ENCODE assay signal across 8 cellular contexts in genomic region chr2:85615413-85615728, GRCh38. TPM values are rescaled to one million over a fixed set of nuclear protein-coding genes. Genes with fewer than 3 reads are reported as not detected.
DNase-seq lines count a peak whose midpoint lies in the region; ATAC-seq and TF ChIP-seq lines count a peak whose summit lies in the region.

No MANE protein-coding gene starts in this region.

- H4K8ac ChIP-seq in neuronal stem cell (ENCODE audit: low read depth, low read length) = no peak overlapping the region

- H3K23ac ChIP-seq in neuronal stem cell (ENCODE audit: low read depth, low read length, poor library complexity) = no peak overlapping the region

- H3K4me3 Mint-ChIP-seq in brain = peak overlapping the region; percentile 37 to 97 (median 95)

- peaks cover 7% of the 10 kb centered on the region for H3K27me3 Mint-ChIP-seq in brain

- H4K91ac ChIP-seq in neuronal stem cell (ENCODE audit: low read depth, low read length, poor library complexity) = no peak overlapping the region

- no peak for TF ChIP-seq CTCF in C4-2B (conservative IDR thresholded peaks at IDR 0.05)
- TF ChIP-seq CTCF in brain (conservative IDR thresholded peaks at IDR 0.05) = no peak
- TF ChIP-seq CTCF in mucosa of descending colon (IDR thresholded peaks at IDR 0.05) = no peak

- H3K9me3 Mint-ChIP-seq in brain = no peaks in the 10 kb centered on the region

- H2BK15ac ChIP-seq in neuronal stem cell (ENCODE audit: low read length) = no peak overlapping the region

- no peak overlapping the region for H3K9ac ChIP-seq in neuronal stem cell (ENCODE audit: low read depth, low read length, poor library complexity)

- H3K4me3 ChIP-seq in Jurkat, Clone E6-1 (ENCODE audit: low read length) = peak overlapping the region; percentile 77
- H3K4me3 ChIP-seq in neuronal stem cell (ENCODE audit: low read length in 2 of 2) = no peak overlapping the region
- H3K4me3 ChIP-seq in mucosa of descending colon = no peak overlapping the region

- no CpG with 5 or more reads among the region's 17 CpGs for WGBS in neuronal stem cell (ENCODE audit: extremely low coverage in 2 of 2, insufficient read length in 2 of 2, insufficient replicate concordance in 1 of 2), 2 donors

- intact Hi-C loops in mucosa of descending colon (cut with DNase I, micrococcal nuclease) = no loop called here

- no peak overlapping the region for H3K4ac ChIP-seq in neuronal stem cell (ENCODE audit: low read length)

- no peaks in the 10 kb centered on the region for H3K27me3 ChIP-seq in neuronal stem cell (ENCODE audit: control insufficient read depth in 3 of 3, insufficient read depth in 3 of 3, low read depth in 1 of 3, low read length in 3 of 3)

- no peak overlapping the region for H3K4me2 ChIP-seq in neuronal stem cell (ENCODE audit: insufficient read depth, low read length, poor library complexity, severe bottlenecking)

- H3K36me3 ChIP-seq in neuronal stem cell (replicated peaks in 1 of 2; ENCODE audit: control insufficient read depth in 2 of 2, insufficient read depth in 2 of 2, low read length in 2 of 2) (peaks cover 1 to 30% of the 10 kb centered on the region in 2 donors), mucosa of descending colon (ENCODE audit: low read depth) (no peaks in the 10 kb centered on the region)

- no peak overlapping the region for H2BK5ac ChIP-seq in neuronal stem cell (ENCODE audit: low read length)

- H3K4me1 ChIP-seq in neuronal stem cell (ENCODE audit: control insufficient read depth in 2 of 2, insufficient read depth in 1 of 2, low read depth in 1 of 2, low read length in 2 of 2) = peaks cover 9 to 10% of the 10 kb centered on the region in 2 donors
- H3K4me1 ChIP-seq in mucosa of descending colon (ENCODE audit: low read depth) = peaks cover 33% of the 10 kb centered on the region

- H3K36me3 Mint-ChIP-seq in brain = peaks cover 13% of the 10 kb centered on the region

- no peak overlapping the region for H2BK120ac ChIP-seq in neuronal stem cell (ENCODE audit: low read depth, low read length)

- DNase-seq in Jurkat, Clone E6-1 (ENCODE audit: low read depth, low spot score) = no peak
- no peak for DNase-seq in neuronal stem cell (ENCODE audit: low spot score)
- no peak for DNase-seq in AG08395 (ENCODE audit: low spot score)
- no peak for DNase-seq in mucosa of descending colon
- no peak for DNase-seq in kidney glomerular epithelial cell (lab: John Stamatoyannopoulos, UW)
- no peak for DNase-seq in RPMI8226

- H2AK5ac ChIP-seq in neuronal stem cell (ENCODE audit: low read depth, low read length) = no peak overlapping the region

- H2AFZ ChIP-seq in neuronal stem cell (ENCODE audit: low read length) = peak overlapping the region; percentile 93

- peaks cover 11% of the 10 kb centered on the region for H3K79me1 ChIP-seq in neuronal stem cell (ENCODE audit: low read depth, low read length)

- no peak for ATAC-seq in mucosa of descending colon

- peaks cover 48% of the 10 kb centered on the region for H3K4me1 Mint-ChIP-seq in brain

- H3K27ac Mint-ChIP-seq in brain = peak overlapping the region in 3 of 5 experiments; percentile 82 to 96 (median 96)

- H3K27ac ChIP-seq in C4-2B (peak overlapping the region; percentile 87), neuronal stem cell (replicated peaks; ENCODE audit: low read length) (no peak overlapping the region)

- H3K18ac ChIP-seq in neuronal stem cell (ENCODE audit: low read length) = no peak overlapping the region

- no peak overlapping the region for H3K14ac ChIP-seq in neuronal stem cell (ENCODE audit: low read length)

- no peak overlapping the region for H2BK12ac ChIP-seq in neuronal stem cell (ENCODE audit: low read length)

- H3K9me3 ChIP-seq in neuronal stem cell (replicated peaks in 1 of 2; ENCODE audit: control insufficient read depth in 2 of 2, insufficient read depth in 1 of 2, low read depth in 1 of 2, low read length in 2 of 2) (no peaks in the 10 kb centered on the region), mucosa of descending colon (no peaks in the 10 kb centered on the region)

RNA-seq across cellular contexts. Expression of gene USP39, which starts 0.6 kb away (rescaled TPM):
- 119 TPM for polyA plus RNA-seq in Jurkat, Clone E6-1 (2012; ENCODE audit: insufficient read depth, insufficient read length)
- polyA plus RNA-seq in brain (ENCODE audit: insufficient read depth, low read depth, low replicate concordance) = 79.3 TPM
- polyA plus RNA-seq in neuronal stem cell (2013, experiment 1 of 2) = 79.3 TPM
- polyA plus RNA-seq in neuronal stem cell (2013, experiment 2 of 2) = 80.1 TPM
- total RNA-seq in mucosa of descending colon = 10 to 100 TPM; 33.5 to 46.4 (median 35.6) TPM

RNA-seq across cellular contexts. Expression of gene C2orf68, which starts 3.5 kb away (rescaled TPM):
- polyA plus RNA-seq in Jurkat, Clone E6-1 (2012; ENCODE audit: insufficient read depth, insufficient read length) = 51.4 TPM
- 26.4 TPM for polyA plus RNA-seq in brain (ENCODE audit: insufficient read depth, low read depth, low replicate concordance)
- 71.6 TPM for polyA plus RNA-seq in neuronal stem cell (2013, experiment 1 of 2)
- polyA plus RNA-seq in neuronal stem cell (2013, experiment 2 of 2) = 77.7 TPM
- total RNA-seq in mucosa of descending colon = 10 to 100 TPM; 36.4 to 45.5 (median 36.7) TPM

RNA-seq across cellular contexts. Expression of gene TMEM150A, which starts 12.9 kb away (rescaled TPM):
- 4.4 TPM for polyA plus RNA-seq in Jurkat, Clone E6-1 (2012; ENCODE audit: insufficient read depth, insufficient read length)
- 5.6 TPM for polyA plus RNA-seq in brain (ENCODE audit: insufficient read depth, low read depth, low replicate concordance)
- polyA plus RNA-seq in neuronal stem cell (2013, experiment 1 of 2) = 12.2 TPM
- polyA plus RNA-seq in neuronal stem cell (2013, experiment 2 of 2) = 12.6 TPM
- total RNA-seq in mucosa of descending colon = 10 to 100 TPM in 1 of 3 donors, 1 to 10 TPM in 2; 9.4 to 20.9 (median 10.0) TPM

RNA-seq across cellular contexts. Expression of gene RNF181, which starts 19.8 kb away (rescaled TPM):
- polyA plus RNA-seq in Jurkat, Clone E6-1 (2012; ENCODE audit: insufficient read depth, insufficient read length) = 251 TPM
- 145 TPM for polyA plus RNA-seq in brain (ENCODE audit: insufficient read depth, low read depth, low replicate concordance)
- polyA plus RNA-seq in neuronal stem cell (2013, experiment 1 of 2) = 139 TPM
- 136 TPM for polyA plus RNA-seq in neuronal stem cell (2013, experiment 2 of 2)
- 10 to 100 TPM; 73.7 to 89.5 (median 80.8) TPM for total RNA-seq in mucosa of descending colon

RNA-seq across cellular contexts. Expression of gene VAMP5, which starts 31.1 kb away (rescaled TPM):
- 86.9 TPM for polyA plus RNA-seq in Jurkat, Clone E6-1 (2012; ENCODE audit: insufficient read depth, insufficient read length)
- 37.0 TPM for polyA plus RNA-seq in brain (ENCODE audit: insufficient read depth, low read depth, low replicate concordance)
- 5.7 TPM for polyA plus RNA-seq in neuronal stem cell (2013, experiment 1 of 2)
- 5.8 TPM for polyA plus RNA-seq in neuronal stem cell (2013, experiment 2 of 2)
- 10 to 100 TPM; 10.8 to 39.3 (median 28.3) TPM for total RNA-seq in mucosa of descending colon
